ENCODE assay signal across 16 cellular contexts in the genomic region with DNA sequence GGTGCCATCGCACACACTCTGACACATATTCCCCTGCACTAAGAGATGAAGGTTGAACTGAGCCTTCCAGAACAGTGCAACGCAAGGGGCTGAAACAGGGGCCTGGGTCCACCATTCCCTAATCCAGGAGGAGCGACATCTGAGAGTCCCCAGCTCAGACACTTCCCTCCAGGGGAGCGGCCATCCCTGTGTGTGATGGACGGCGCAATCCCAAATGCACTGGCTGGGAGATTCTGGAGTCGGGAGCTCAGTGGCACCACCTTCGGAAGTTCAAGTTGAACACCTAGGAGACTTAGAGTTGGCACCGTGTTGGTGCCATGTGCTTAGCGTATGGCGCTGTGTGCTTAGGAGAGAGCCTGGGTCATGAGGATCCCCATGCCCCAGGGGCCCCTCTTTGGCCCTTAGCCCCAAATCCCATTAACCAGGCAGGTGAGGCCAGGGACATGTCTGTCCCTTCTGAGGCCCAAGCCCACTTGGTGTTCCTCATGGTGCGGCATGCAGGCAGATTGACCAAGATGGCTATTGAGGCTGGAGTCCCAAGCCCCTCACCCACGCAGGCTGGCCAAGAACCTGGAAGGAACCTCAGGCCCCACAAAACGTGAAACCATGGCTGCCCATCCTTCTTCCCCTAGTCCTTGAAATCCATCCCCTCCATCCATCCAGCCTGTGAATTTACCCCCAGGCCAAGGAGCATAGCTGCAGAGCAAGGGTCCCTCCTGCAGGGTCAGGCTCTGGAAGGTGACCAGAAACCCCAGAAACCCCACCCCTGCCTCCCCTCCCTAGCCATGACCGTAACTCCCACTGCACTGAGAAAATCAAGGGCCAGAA.
"Had no signal": no experiment of that assay in that cellular context is flagged by ENCODE, and none has a peak within 500 bp of the region (broad histone marks: within the 10 kb centered on the region; RNA-seq: fewer than 3 reads in every experiment).

No MANE protein-coding gene starts in this region.

- H3K27ac ChIP-seq: sigmoid colon had no signal

- H3K4me1 ChIP-seq: prostate gland had no signal

- H3K4me1 Mint-ChIP-seq: activated T-helper 17 cell treated with anti-CD3 and anti-CD28 coated beads, Interleukin-2, amount 50 U/mL, for 72 hours; naive B cell had no signal

- H3K36me3 ChIP-seq: adrenal gland, prostate gland, sigmoid colon had no signal

- DNase-seq: activated CD4-positive, CD25-positive, alpha-beta regulatory T cell; activated naive CD4-positive, alpha-beta T cell treated with anti-CD3 and anti-CD28 coated beads, Interleukin-2, amount 50 U/mL, for 16 hours; effector memory CD8-positive, alpha-beta T cell; hypothalamus; kidney glomerular epithelial cell; naive B cell; sigmoid colon; stimulated activated CD4-positive, alpha-beta T cell treated with anti-CD3 and anti-CD28 coated beads, Interleukin-12 subunit alpha, Interleukin-12 subunit beta, amount 100 ng/mL, for 4 hours; stimulated activated CD4-positive, alpha-beta T cell treated with anti-CD3 and anti-CD28 coated beads, Interleukin-2, amount 100 ng/mL, for 48 hours; stimulated activated naive CD4-positive, alpha-beta T cell treated with Interleukin-2 at 50 U/mL for 16 hours had no signal

- ATAC-seq: activated T-helper 17 cell treated with anti-CD3 and anti-CD28 coated beads, Interleukin-2, amount 50 U/mL, for 72 hours; effector memory CD8-positive, alpha-beta T cell had no signal

- H3K9me3 ChIP-seq: adrenal gland, prostate gland, sigmoid colon had no signal

- H3K4me3 ChIP-seq: adrenal gland, sigmoid colon had no signal

- H3K9me3 Mint-ChIP-seq: activated T-helper 17 cell treated with anti-CD3 and anti-CD28 coated beads, Interleukin-2, amount 50 U/mL, for 72 hours; dendritic cell treated with granulocyte-macrophage colony-stimulating factor and Interleukin-4, amounts not matched to agents 40 ng/mL and 50 ng/mL, for 4 days; effector memory CD8-positive, alpha-beta T cell; naive B cell had no signal

- H3K27me3 ChIP-seq: adrenal gland, sigmoid colon had no signal

- H3K4me3 Mint-ChIP-seq: activated T-helper 17 cell treated with anti-CD3 and anti-CD28 coated beads, Interleukin-2, amount 50 U/mL, for 72 hours; dendritic cell treated with granulocyte-macrophage colony-stimulating factor and Interleukin-4, amounts not matched to agents 40 ng/mL and 50 ng/mL, for 4 days; effector memory CD8-positive, alpha-beta T cell; naive B cell had no signal

- FAIRE-seq: TTC549, urothelium cell line had no signal

- H3K27ac Mint-ChIP-seq: activated T-helper 17 cell treated with anti-CD3 and anti-CD28 coated beads, Interleukin-2, amount 50 U/mL, for 72 hours; dendritic cell treated with granulocyte-macrophage colony-stimulating factor and Interleukin-4, amounts not matched to agents 40 ng/mL and 50 ng/mL, for 4 days; effector memory CD8-positive, alpha-beta T cell; naive B cell had no signal

- H3K36me3 Mint-ChIP-seq: naive B cell had no signal
